1 cellular context compared by ENCODE assay signal in the genomic region with DNA sequence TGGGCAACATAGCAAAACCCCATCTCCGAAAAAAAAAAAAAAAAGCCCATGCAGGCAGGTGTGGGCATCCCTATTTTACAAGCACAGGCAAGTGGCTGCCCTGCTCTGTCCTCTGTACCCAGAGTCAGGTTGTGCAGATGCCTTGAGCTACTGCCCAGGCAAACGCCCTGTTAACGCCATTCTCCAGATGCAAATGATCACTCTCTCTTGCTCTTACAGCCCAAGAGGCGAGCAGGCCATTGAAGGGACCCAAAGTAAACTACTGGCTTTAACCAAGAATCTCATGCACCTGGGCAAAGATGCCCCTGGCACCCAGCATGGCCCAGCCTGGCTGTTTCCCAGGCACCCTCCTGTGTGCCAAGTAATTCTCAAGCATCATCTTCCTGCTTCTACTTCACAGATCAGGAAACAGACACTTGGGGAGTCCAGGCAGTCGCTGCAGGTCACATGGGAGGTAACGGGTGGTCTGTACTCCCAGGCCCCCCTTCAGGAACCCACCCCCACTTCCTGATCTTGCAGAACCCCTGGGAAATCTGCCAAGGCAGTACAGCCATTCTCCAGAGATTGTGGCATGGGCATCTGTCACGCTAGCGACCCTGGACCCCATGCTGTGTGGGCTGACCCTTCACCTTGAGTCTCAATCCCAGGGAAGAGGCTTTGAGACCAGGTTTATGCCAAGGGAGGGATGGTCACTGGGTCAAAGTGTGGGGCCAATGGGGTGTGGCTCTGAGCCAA.
TF ChIP-seq lines count a peak whose summit lies in the region.

No MANE protein-coding gene starts in this region.

TF ChIP-seq in GM12878, 131 proteins besides CTCF, POLR2A, EP300 and RAD21:
- no peak for TF ChIP-seq NFIC (IDR thresholded peaks at IDR 0.05; ENCODE audit: low read depth, low read length)
- no peak for TF ChIP-seq ASH2L (IDR thresholded peaks at IDR 0.05; ENCODE audit: borderline replicate concordance, low read depth)
- TF ChIP-seq, protein P1, sequence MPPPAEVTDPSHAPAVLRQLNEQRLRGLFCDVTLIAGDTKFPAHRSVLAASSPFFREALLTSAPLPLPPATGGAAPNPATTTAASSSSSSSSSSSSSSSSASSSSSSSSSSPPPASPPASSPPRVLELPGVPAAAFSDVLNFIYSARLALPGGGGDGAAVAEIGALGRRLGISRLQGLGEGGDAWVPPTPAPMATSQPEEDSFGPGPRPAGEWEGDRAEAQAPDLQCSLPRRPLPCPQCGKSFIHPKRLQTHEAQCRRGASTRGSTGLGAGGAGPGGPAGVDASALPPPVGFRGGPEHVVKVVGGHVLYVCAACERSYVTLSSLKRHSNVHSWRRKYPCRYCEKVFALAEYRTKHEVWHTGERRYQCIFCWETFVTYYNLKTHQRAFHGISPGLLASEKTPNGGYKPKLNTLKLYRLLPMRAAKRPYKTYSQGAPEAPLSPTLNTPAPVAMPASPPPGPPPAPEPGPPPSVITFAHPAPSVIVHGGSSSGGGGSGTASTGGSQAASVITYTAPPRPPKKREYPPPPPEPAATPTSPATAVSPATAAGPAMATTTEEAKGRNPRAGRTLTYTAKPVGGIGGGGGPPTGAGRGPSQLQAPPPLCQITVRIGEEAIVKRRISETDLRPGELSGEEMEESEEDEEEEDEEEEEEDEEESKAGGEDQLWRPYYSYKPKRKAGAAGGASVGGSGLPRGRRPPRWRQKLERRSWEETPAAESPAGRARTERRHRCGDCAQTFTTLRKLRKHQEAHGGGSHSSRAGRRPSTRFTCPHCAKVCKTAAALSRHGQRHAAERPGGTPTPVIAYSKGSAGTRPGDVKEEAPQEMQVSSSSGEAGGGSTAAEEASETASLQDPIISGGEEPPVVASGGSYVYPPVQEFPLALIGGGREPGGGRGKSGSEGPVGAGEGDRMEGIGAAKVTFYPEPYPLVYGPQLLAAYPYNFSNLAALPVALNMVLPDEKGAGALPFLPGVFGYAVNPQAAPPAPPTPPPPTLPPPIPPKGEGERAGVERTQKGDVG (CRISPR knock-in tag; IDR thresholded peaks at IDR 0.05) = no peak
- TF ChIP-seq IKZF2 (IDR thresholded peaks at IDR 0.05) = no peak
- TF ChIP-seq, protein P2, sequence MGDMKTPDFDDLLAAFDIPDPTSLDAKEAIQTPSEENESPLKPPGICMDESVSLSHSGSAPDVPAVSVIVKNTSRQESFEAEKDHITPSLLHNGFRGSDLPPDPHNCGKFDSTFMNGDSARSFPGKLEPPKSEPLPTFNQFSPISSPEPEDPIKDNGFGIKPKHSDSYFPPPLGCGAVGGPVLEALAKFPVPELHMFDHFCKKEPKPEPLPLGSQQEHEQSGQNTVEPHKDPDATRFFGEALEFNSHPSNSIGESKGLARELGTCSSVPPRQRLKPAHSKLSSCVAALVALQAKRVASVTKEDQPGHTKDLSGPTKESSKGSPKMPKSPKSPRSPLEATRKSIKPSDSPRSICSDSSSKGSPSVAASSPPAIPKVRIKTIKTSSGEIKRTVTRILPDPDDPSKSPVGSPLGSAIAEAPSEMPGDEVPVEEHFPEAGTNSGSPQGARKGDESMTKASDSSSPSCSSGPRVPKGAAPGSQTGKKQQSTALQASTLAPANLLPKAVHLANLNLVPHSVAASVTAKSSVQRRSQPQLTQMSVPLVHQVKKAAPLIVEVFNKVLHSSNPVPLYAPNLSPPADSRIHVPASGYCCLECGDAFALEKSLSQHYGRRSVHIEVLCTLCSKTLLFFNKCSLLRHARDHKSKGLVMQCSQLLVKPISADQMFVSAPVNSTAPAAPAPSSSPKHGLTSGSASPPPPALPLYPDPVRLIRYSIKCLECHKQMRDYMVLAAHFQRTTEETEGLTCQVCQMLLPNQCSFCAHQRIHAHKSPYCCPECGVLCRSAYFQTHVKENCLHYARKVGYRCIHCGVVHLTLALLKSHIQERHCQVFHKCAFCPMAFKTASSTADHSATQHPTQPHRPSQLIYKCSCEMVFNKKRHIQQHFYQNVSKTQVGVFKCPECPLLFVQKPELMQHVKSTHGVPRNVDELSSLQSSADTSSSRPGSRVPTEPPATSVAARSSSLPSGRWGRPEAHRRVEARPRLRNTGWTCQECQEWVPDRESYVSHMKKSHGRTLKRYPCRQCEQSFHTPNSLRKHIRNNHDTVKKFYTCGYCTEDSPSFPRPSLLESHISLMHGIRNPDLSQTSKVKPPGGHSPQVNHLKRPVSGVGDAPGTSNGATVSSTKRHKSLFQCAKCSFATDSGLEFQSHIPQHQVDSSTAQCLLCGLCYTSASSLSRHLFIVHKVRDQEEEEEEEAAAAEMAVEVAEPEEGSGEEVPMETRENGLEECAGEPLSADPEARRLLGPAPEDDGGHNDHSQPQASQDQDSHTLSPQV (IDR thresholded peaks at IDR 0.05) = no peak
- TF ChIP-seq FOXM1 (IDR thresholded peaks at IDR 0.05; ENCODE audit: low read depth, low read length) = no peak
- no peak for TF ChIP-seq PAX5 (IDR thresholded peaks at IDR 0.05; ENCODE audit: borderline replicate concordance, low read depth, low read length)
- no peak for TF ChIP-seq HDGF (IDR thresholded peaks at IDR 0.05)
- TF ChIP-seq RUNX3 (IDR thresholded peaks at IDR 0.05; ENCODE audit: low read length) = no peak
- no peak for TF ChIP-seq MEF2B (IDR thresholded peaks at IDR 0.05; ENCODE audit: partially characterized antibody, poor library complexity, severe bottlenecking)
- no peak for TF ChIP-seq SREBF1 (IDR thresholded peaks at IDR 0.05; ENCODE audit: low read length)
- TF ChIP-seq, protein P3, sequence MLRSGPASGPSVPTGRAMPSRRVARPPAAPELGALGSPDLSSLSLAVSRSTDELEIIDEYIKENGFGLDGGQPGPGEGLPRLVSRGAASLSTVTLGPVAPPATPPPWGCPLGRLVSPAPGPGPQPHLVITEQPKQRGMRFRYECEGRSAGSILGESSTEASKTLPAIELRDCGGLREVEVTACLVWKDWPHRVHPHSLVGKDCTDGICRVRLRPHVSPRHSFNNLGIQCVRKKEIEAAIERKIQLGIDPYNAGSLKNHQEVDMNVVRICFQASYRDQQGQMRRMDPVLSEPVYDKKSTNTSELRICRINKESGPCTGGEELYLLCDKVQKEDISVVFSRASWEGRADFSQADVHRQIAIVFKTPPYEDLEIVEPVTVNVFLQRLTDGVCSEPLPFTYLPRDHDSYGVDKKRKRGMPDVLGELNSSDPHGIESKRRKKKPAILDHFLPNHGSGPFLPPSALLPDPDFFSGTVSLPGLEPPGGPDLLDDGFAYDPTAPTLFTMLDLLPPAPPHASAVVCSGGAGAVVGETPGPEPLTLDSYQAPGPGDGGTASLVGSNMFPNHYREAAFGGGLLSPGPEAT (IDR thresholded peaks at IDR 0.05; ENCODE audit: low read depth) = no peak
- no peak for TF ChIP-seq CBFB (IDR thresholded peaks at IDR 0.05; ENCODE audit: low read depth)
- TF ChIP-seq ZNF217 (IDR thresholded peaks at IDR 0.05) = no peak
